Comparison of ENCODE assay signal across 1 cellular context in genomic region chr1:24392604-24392946, GRCh38.
TF ChIP-seq lines count a peak whose summit lies in the region.

No MANE protein-coding gene starts in this region.

TF ChIP-seq in GM12878, 131 proteins besides CTCF, POLR2A, EP300 and RAD21:
- TF ChIP-seq PKNOX1 (IDR thresholded peaks at IDR 0.05), result no peak
- 0 out of 2 replicates have a peak, but pooled peaks have one; percentile 9 for TF ChIP-seq SIN3A (IDR thresholded peaks at IDR 0.05; ENCODE audit: low read depth, low read length)
- no peak for TF ChIP-seq CUX1 (IDR thresholded peaks at IDR 0.05; ENCODE audit: insufficient replicate concordance, low read depth, low read length)
